ENCODE assay signal across 8 cellular contexts in genomic region chr16:4679854-4680636, GRCh38. TPM values are rescaled to one million over a fixed set of nuclear protein-coding genes. Genes with fewer than 3 reads are reported as not detected.
A peak's percentile ranks its signal among the peaks of the same experiment; 100 is the strongest.
DNase-seq lines count a peak whose midpoint lies in the region; ATAC-seq lines count a peak whose summit lies in the region.

No MANE protein-coding gene starts in this region.

- intact Hi-C loops in Right ventricle myocardium superior (cut with DNase I): no loop called here

- DNase-seq in T1000 (lab: John Stamatoyannopoulos, UW): peak; percentile 87
- DNase-seq in Right ventricle myocardium superior: peak; percentile 88
- peak; percentile 73 for DNase-seq in renal cortical epithelial cell (ENCODE audit: low read depth)
- DNase-seq in midbrain (lab: John Stamatoyannopoulos, UW): no peak
- DNase-seq in NCI-H524 treated with DMSO at 0.1 percent for 48 hours (lab: John Stamatoyannopoulos, UW): no peak
- no peak for DNase-seq in NCI-H446 treated with DMSO at 0.1 percent for 48 hours (lab: John Stamatoyannopoulos, UW)

- ATAC-seq in Right ventricle myocardium superior (ENCODE audit: poor library complexity) (peak; percentile 40), GM21423 (IDR thresholded peaks at IDR 0.05; ENCODE audit: unreplicated experiment) (no peak)

- peak overlapping the region; percentile 13; the same call in 1 of the 2 replicates for H3K4me3 ChIP-seq in GM08714 (ENCODE audit: low read length)

RNA-seq across cellular contexts. Expression of gene NUDT16L1, which starts 13.3 kb away (rescaled TPM):
- 52.8 TPM for total RNA-seq in Right ventricle myocardium superior
- total RNA-seq in renal cortical epithelial cell: 30.9 and 49.2 TPM in 2 replicates

RNA-seq across cellular contexts. Expression of gene ANKS3, which starts 54.0 kb away (rescaled TPM):
- total RNA-seq in Right ventricle myocardium superior (9.1 TPM), renal cortical epithelial cell (27.1 and 34.6 TPM in 2 replicates)

RNA-seq across cellular contexts. Expression of gene DNAAF8, which starts 54.3 kb away (rescaled TPM):
- total RNA-seq in Right ventricle myocardium superior (1.2 TPM), renal cortical epithelial cell (1.0 and 1.7 TPM in 2 replicates)

RNA-seq across cellular contexts. Expression of gene MGRN1, which starts 55.4 kb away (rescaled TPM):
- total RNA-seq in Right ventricle myocardium superior (27.9 TPM), renal cortical epithelial cell (17.9 and 77.4 TPM in 2 replicates)

Comparison
In these comparisons a context has a peak if more than half of its experiments do, and no peak if none do; other contexts are left out.
1. DNase-seq: peak in T1000 (single experiment), Right ventricle myocardium superior (single experiment) and renal cortical epithelial cell (single experiment); none in midbrain (single experiment), NCI-H524 treated with DMSO at 0.1 percent for 48 hours (single experiment) and NCI-H446 treated with DMSO at 0.1 percent for 48 hours (single experiment).